31 cellular contexts compared by ENCODE assay signal in the genomic region with DNA sequence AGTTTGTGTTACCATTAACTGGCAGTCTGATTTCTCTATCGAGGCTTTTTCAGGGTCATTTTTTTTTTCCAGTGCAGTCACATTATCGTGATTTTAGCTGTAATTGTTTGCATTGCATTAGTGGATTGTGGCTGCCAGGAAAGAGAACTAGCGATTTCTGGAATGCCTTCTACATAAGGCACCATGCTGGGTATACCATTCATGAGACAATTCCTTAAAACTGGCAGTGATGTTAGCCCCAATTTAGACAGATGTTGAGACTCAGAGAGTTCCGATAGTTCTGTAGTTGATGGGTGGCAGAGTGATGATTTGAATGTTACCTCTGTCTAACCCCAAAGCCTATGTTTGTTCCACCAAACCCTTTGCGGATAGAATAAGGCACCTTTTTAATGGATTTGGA.
"Had no signal": no experiment of that assay in that cellular context is flagged by ENCODE, and none has a peak within 500 bp of the region (broad histone marks: within the 10 kb centered on the region; RNA-seq: fewer than 3 reads in every experiment).

No MANE protein-coding gene starts in this region.

- H3K27ac ChIP-seq: body of pancreas, coronary artery, dorsolateral prefrontal cortex, gastrocnemius medialis, right atrium auricular region, stomach, thyroid gland, upper lobe of left lung, vagina had no signal

- H3K9me3 ChIP-seq: body of pancreas, gastrocnemius medialis, right atrium auricular region, stomach, thyroid gland, upper lobe of left lung, vagina had no signal

- H3K4me3 ChIP-seq: body of pancreas, coronary artery, dorsolateral prefrontal cortex, gastrocnemius medialis, right atrium auricular region, smooth muscle cell, stomach, thyroid gland, upper lobe of left lung, vagina had no signal

- H3K27me3 Mint-ChIP-seq: activated CD4-positive, alpha-beta memory T cell treated with anti-CD3 and anti-CD28 coated beads for 36 hours; activated naive CD4-positive, alpha-beta T cell treated with anti-CD3 and anti-CD28 coated beads, Interleukin-2, amount 50 U/mL, for 24 hours; activated naive CD8-positive, alpha-beta T cell treated with anti-CD3 and anti-CD28 coated beads, Interleukin-2, amount 50 U/mL, for 24 hours; activated T-cell treated with anti-CD3 and anti-CD28 coated beads, Interleukin-2, amount 50 U/mL, for 24 hours; stimulated activated memory B cell treated with anti-CD40 and anti-IgM and Interleukin-4, amounts not matched to agents 10 μg/mL and 1 μg/mL and 100 μg/mL, for 72 hours had no signal

- ATAC-seq: activated naive CD8-positive, alpha-beta T cell treated with anti-CD3 and anti-CD28 coated beads, Interleukin-2, amount 50 U/mL, for 24 hours; body of pancreas; gastrocnemius medialis; left cardiac atrium; naive thymus-derived CD4-positive, alpha-beta T cell; stimulated activated memory B cell treated with anti-CD40 and anti-IgM and Interleukin-4, amounts not matched to agents 10 μg/mL and 1 μg/mL and 100 μg/mL, for 72 hours had no signal

- H3K27ac Mint-ChIP-seq: activated CD4-positive, alpha-beta memory T cell treated with anti-CD3 and anti-CD28 coated beads for 36 hours; activated naive CD4-positive, alpha-beta T cell treated with anti-CD3 and anti-CD28 coated beads, Interleukin-2, amount 50 U/mL, for 24 hours; activated naive CD8-positive, alpha-beta T cell treated with anti-CD3 and anti-CD28 coated beads, Interleukin-2, amount 50 U/mL, for 24 hours; activated T-cell treated with anti-CD3 and anti-CD28 coated beads, Interleukin-2, amount 50 U/mL, for 24 hours; mesothelial cell of epicardium; naive thymus-derived CD4-positive, alpha-beta T cell; stimulated activated memory B cell treated with anti-CD40 and anti-IgM and Interleukin-4, amounts not matched to agents 10 μg/mL and 1 μg/mL and 100 μg/mL, for 72 hours; T-helper 2 cell treated with Interferon-gamma antibody and Interleukin-4, amounts not matched to agents 5 μg/mL and 100 μg/mL, for 36 hours had no signal

- H3K4me2 ChIP-seq: smooth muscle cell had no signal

- H3K4me1 ChIP-seq: body of pancreas, right atrium auricular region, stomach, thyroid gland, upper lobe of left lung, vagina had no signal

- DNase-seq: activated CD4-positive, alpha-beta memory T cell treated with anti-CD3 and anti-CD28 coated beads for 36 hours; activated CD4-positive, alpha-beta T cell treated with anti-CD3 and anti-CD28 coated beads for 48 hours; activated CD8-positive, alpha-beta memory T cell treated with anti-CD3 and anti-CD28 coated beads, Interleukin-2, amount 50 U/mL, for 48 hours; activated gamma-delta T cell; activated naive CD8-positive, alpha-beta T cell treated with anti-CD3 and anti-CD28 coated beads, Interleukin-2, amount 50 U/mL, for 24 hours; activated T-cell treated with anti-CD3 and anti-CD28 coated beads, Interleukin-2, amount 50 U/mL, for 24 hours; amygdala; body of pancreas; dorsolateral prefrontal cortex; effector memory CD4-positive, alpha-beta T cell; gastrocnemius medialis; glutamatergic neuron; left cardiac atrium; mammary epithelial cell; naive thymus-derived CD4-positive, alpha-beta T cell; nucleus accumbens; stimulated activated CD4-positive, alpha-beta T cell treated with anti-CD3 and anti-CD28 coated beads, Interleukin-1b, Interleukin-23, amount 100 ng/mL, for 48 hours; stimulated activated CD4-positive, alpha-beta T cell treated with anti-CD3 and anti-CD28 coated beads, Interleukin-4, amount 100 ng/mL, for 4 hours; stimulated activated CD8-positive, alpha-beta memory T cell treated with anti-CD3 and anti-CD28 coated beads, Interleukin-4, amount 100 ng/mL, for 48 hours; stomach; T-helper 1 cell; thyroid gland; upper lobe of left lung had no signal

- H3K4me1 Mint-ChIP-seq: activated naive CD4-positive, alpha-beta T cell treated with anti-CD3 and anti-CD28 coated beads, Interleukin-2, amount 50 U/mL, for 24 hours; activated naive CD8-positive, alpha-beta T cell treated with anti-CD3 and anti-CD28 coated beads, Interleukin-2, amount 50 U/mL, for 24 hours; naive thymus-derived CD4-positive, alpha-beta T cell; stimulated activated memory B cell treated with anti-CD40 and anti-IgM and Interleukin-4, amounts not matched to agents 10 μg/mL and 1 μg/mL and 100 μg/mL, for 72 hours had no signal

- H3K27me3 ChIP-seq: body of pancreas, gastrocnemius medialis, right atrium auricular region, stomach, thyroid gland, upper lobe of left lung, vagina had no signal

- H3K4me3 Mint-ChIP-seq: activated CD4-positive, alpha-beta memory T cell treated with anti-CD3 and anti-CD28 coated beads for 36 hours; activated naive CD4-positive, alpha-beta T cell treated with anti-CD3 and anti-CD28 coated beads, Interleukin-2, amount 50 U/mL, for 24 hours; activated naive CD8-positive, alpha-beta T cell treated with anti-CD3 and anti-CD28 coated beads, Interleukin-2, amount 50 U/mL, for 24 hours; activated T-cell treated with anti-CD3 and anti-CD28 coated beads, Interleukin-2, amount 50 U/mL, for 24 hours; mesothelial cell of epicardium; naive thymus-derived CD4-positive, alpha-beta T cell; stimulated activated memory B cell treated with anti-CD40 and anti-IgM and Interleukin-4, amounts not matched to agents 10 μg/mL and 1 μg/mL and 100 μg/mL, for 72 hours; T-helper 2 cell treated with Interferon-gamma antibody and Interleukin-4, amounts not matched to agents 5 μg/mL and 100 μg/mL, for 36 hours had no signal

- H3K36me3 Mint-ChIP-seq: activated CD4-positive, alpha-beta memory T cell treated with anti-CD3 and anti-CD28 coated beads for 36 hours; activated naive CD4-positive, alpha-beta T cell treated with anti-CD3 and anti-CD28 coated beads, Interleukin-2, amount 50 U/mL, for 24 hours; naive thymus-derived CD4-positive, alpha-beta T cell; stimulated activated memory B cell treated with anti-CD40 and anti-IgM and Interleukin-4, amounts not matched to agents 10 μg/mL and 1 μg/mL and 100 μg/mL, for 72 hours had no signal

- H3K9me3 Mint-ChIP-seq: activated naive CD4-positive, alpha-beta T cell treated with anti-CD3 and anti-CD28 coated beads, Interleukin-2, amount 50 U/mL, for 24 hours; mesothelial cell of epicardium; T-helper 2 cell treated with Interferon-gamma antibody and Interleukin-4, amounts not matched to agents 5 μg/mL and 100 μg/mL, for 36 hours had no signal

- H3K36me3 ChIP-seq: gastrocnemius medialis, right atrium auricular region, stomach, thyroid gland, upper lobe of left lung, vagina had no signal
